Comparison of ENCODE assay signal across 12 cellular contexts in the genomic region with DNA sequence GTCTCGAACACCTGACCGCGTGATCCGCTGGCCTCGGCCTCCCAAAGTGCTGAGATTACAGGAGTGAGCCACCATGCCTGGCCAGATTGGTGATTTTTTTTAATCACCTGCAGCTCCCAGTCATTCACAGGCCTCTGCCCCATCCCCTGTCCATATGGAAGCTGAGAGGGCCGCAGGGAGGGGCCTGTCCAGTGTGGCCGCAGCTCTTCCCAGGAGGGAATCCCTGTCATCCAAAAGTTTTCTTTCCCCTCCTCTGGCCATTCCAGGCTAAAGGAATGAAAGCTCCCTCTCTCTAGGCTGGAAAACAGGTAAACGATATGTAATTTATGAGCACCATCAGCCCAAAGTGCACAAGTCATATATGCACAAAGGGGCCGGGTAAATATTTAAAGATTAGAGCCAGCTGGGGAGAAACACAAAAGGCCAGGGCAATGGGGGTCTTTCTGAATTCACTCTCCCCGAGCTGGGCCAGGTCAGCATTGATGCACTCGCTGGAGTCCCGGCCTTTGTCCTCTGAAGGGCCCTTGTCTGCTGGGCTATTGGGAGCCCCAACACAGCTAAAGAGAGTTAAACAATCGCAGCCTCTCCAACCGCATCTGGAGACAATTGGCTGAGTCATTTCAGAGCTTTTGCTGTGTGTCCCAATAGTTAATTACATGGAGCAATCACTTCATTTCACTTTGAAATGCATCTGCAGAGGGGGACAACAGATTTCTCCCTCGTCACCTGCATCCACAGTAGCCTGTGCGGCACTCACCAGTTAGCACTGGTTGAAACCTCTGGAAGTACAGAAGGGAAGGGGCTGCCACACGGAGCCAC. TPM values are rescaled to one million over a fixed set of nuclear protein-coding genes. Genes with fewer than 3 reads are reported as not detected.
A peak's percentile ranks its signal among the peaks of the same experiment; 100 is the strongest.
DNase-seq lines count a peak whose midpoint lies in the region; ATAC-seq and TF ChIP-seq lines count a peak whose summit lies in the region.
"Had no signal": no experiment of that assay in that cellular context is flagged by ENCODE, and none has a peak within 500 bp of the region (broad histone marks: within the 10 kb centered on the region; RNA-seq: fewer than 3 reads in every experiment).

No MANE protein-coding gene starts in this region.

- H3K9ac ChIP-seq in endodermal cell (ENCODE audit: extremely low read depth, low read length, poor library complexity, severe bottlenecking): no peak overlapping the region

- peaks cover 52% of the 10 kb centered on the region for H3K27me3 ChIP-seq in endodermal cell (ENCODE audit: control insufficient read depth, insufficient read depth, low read length, poor library complexity, severe bottlenecking)

- no TSS peak for BruUV-seq in Calu3 (replicated peaks; lab: Mats Ljungman, UMichigan)

- H3K9me3 Mint-ChIP-seq in endodermal cell (no peaks in the 10 kb centered on the region), Calu3 (ENCODE audit: low read depth, unreplicated experiment) (no peaks in the 10 kb centered on the region)
- H3K9me3 Mint-ChIP-seq: stimulated activated effector memory CD8-positive, alpha-beta T cell treated with anti-CD3 and anti-CD28 coated beads, Interleukin-12 subunit alpha, Interleukin-12 subunit beta, amount 100 ng/mL, for 72 hours had no signal

- H3K27ac Mint-ChIP-seq in endodermal cell (peak overlapping the region; percentile 30), Calu3 (ENCODE audit: unreplicated experiment) (no peak overlapping the region)
- H3K27ac Mint-ChIP-seq: stimulated activated effector memory CD8-positive, alpha-beta T cell treated with anti-CD3 and anti-CD28 coated beads, Interleukin-12 subunit alpha, Interleukin-12 subunit beta, amount 100 ng/mL, for 72 hours had no signal

- no peak overlapping the region for H3K4me3 ChIP-seq in endodermal cell (ENCODE audit: low read length)

- no peaks in the 10 kb centered on the region for H3K9me3 ChIP-seq in endodermal cell (ENCODE audit: control insufficient read depth, low read length)

- no peaks in the 10 kb centered on the region for H3K36me3 ChIP-seq in endodermal cell (ENCODE audit: control insufficient read depth, insufficient read depth, low read length)

- 45 to 59% methylated on average over 14 to 17 of the region's 17 CpGs for WGBS in endodermal cell (ENCODE audit: insufficient coverage in 1 of 2, insufficient read length in 1 of 2), 2 experiments

- DNase-seq in DMS79 (lab: John Stamatoyannopoulos, UW) (peak; percentile 21), NCI-H1436 (lab: John Stamatoyannopoulos, UW) (peak; percentile 15), endodermal cell (peak; percentile 72), Calu3 (no peak)
- DNase-seq: central memory CD4-positive, alpha-beta T cell; NCI-H526; T1000 had no signal

- peaks cover 62% of the 10 kb centered on the region for H3K27me3 Mint-ChIP-seq in endodermal cell (ENCODE audit: insufficient read depth)
- H3K27me3 Mint-ChIP-seq in Calu3 (ENCODE audit: unreplicated experiment): peaks cover 34% of the 10 kb centered on the region

- H3K27ac ChIP-seq in endodermal cell (ENCODE audit: low read depth, low read length): no peak overlapping the region

- intact Hi-C loops in Calu3 (cut with micrococcal nuclease; ENCODE audit: unreplicated experiment): loop anchor here (10.0 kb wide), 1 partner anchor 165 kb away; no protein-coding TSS in a partner anchor

- H3K36me3 Mint-ChIP-seq in endodermal cell (ENCODE audit: low read depth) (no peaks in the 10 kb centered on the region), Calu3 (ENCODE audit: insufficient read depth, unreplicated experiment) (peaks cover 6% of the 10 kb centered on the region)
- H3K36me3 Mint-ChIP-seq: stimulated activated effector memory CD8-positive, alpha-beta T cell treated with anti-CD3 and anti-CD28 coated beads, Interleukin-12 subunit alpha, Interleukin-12 subunit beta, amount 100 ng/mL, for 72 hours had no signal

- TF ChIP-seq CTCF in endodermal cell (conservative IDR thresholded peaks at IDR 0.05) (no peak), Calu3 (IDR thresholded peaks at IDR 0.05; ENCODE audit: unreplicated experiment) (no peak)

- CTCF ChIA-PET in Calu3 (lab: Charles Lee): no interaction called here

- H3K4me3 Mint-ChIP-seq in endodermal cell (no peak overlapping the region), Calu3 (ENCODE audit: low read depth, unreplicated experiment) (no peak overlapping the region)

- H3K4me1 Mint-ChIP-seq in endodermal cell (peaks cover 4% of the 10 kb centered on the region), Calu3 (ENCODE audit: low read depth, unreplicated experiment) (no peaks in the 10 kb centered on the region)

- no peak for ATAC-seq in GM19328 (IDR thresholded peaks at IDR 0.05; ENCODE audit: unreplicated experiment)
- ATAC-seq in GM19467 (IDR thresholded peaks at IDR 0.05; ENCODE audit: unreplicated experiment): no peak
- ATAC-seq: stimulated activated effector memory CD8-positive, alpha-beta T cell treated with anti-CD3 and anti-CD28 coated beads, Interleukin-12 subunit alpha, Interleukin-12 subunit beta, amount 100 ng/mL, for 72 hours had no signal

- H3K4me1 ChIP-seq in endodermal cell (ENCODE audit: control insufficient read depth, insufficient read depth, low read length): peaks cover 3% of the 10 kb centered on the region

RNA-seq across cellular contexts. Expression of a gene that starts 3.8 kb away (rescaled TPM):
- total RNA-seq in endodermal cell: 1 to 10 TPM in 1 of 2 donors, not detected in 1; 2.7 TPM
- polyA plus RNA-seq in endodermal cell (2013, experiment 1 of 2): 6.6 TPM
- polyA plus RNA-seq in endodermal cell (2013, experiment 2 of 2): 2.8 TPM
- not detected in 2 replicates for total RNA-seq in Calu3 (2022)
- total RNA-seq: glomerular endothelial cell, mononuclear cell had no signal

RNA-seq across cellular contexts. Expression of a gene that starts 4.4 kb away (rescaled TPM):
- 10 to 100 TPM; 75.9 to 80.3 TPM for total RNA-seq in endodermal cell
- polyA plus RNA-seq in endodermal cell (2013, experiment 1 of 2): 54.4 TPM
- polyA plus RNA-seq in endodermal cell (2013, experiment 2 of 2): 52.1 TPM
- total RNA-seq in Calu3 (2022): 54.5 and 56.2 TPM in 2 replicates

RNA-seq across cellular contexts. Expression of a gene that starts 20.7 kb away (rescaled TPM):
- total RNA-seq in endodermal cell: 1 to 10 TPM; 2.4 to 2.8 TPM
- polyA plus RNA-seq in endodermal cell (2013, experiment 1 of 2): 25.3 TPM
- 23.1 TPM for polyA plus RNA-seq in endodermal cell (2013, experiment 2 of 2)
- total RNA-seq in Calu3 (2022): 3.7 and 4.7 TPM in 2 replicates

RNA-seq across cellular contexts. Expression of a gene that starts 34.2 kb away (rescaled TPM):
- 1 to 10 TPM; 4.8 to 7.7 TPM for total RNA-seq in endodermal cell
- polyA plus RNA-seq in endodermal cell (2013, experiment 1 of 2): 1.7 TPM
- 1.2 TPM for polyA plus RNA-seq in endodermal cell (2013, experiment 2 of 2)
- total RNA-seq in Calu3 (2022): 146 and 160 TPM in 2 replicates

RNA-seq across cellular contexts. Expression of a gene that starts 40.8 kb away (rescaled TPM):
- total RNA-seq in endodermal cell: 100 to 1,000 TPM; 409 to 481 TPM
- polyA plus RNA-seq in endodermal cell (2013, experiment 1 of 2): 367 TPM
- polyA plus RNA-seq in endodermal cell (2013, experiment 2 of 2): 324 TPM
- 256 and 259 TPM in 2 replicates for total RNA-seq in Calu3 (2022)
